Comparison of ENCODE assay signal across 26 cellular contexts in the genomic region with DNA sequence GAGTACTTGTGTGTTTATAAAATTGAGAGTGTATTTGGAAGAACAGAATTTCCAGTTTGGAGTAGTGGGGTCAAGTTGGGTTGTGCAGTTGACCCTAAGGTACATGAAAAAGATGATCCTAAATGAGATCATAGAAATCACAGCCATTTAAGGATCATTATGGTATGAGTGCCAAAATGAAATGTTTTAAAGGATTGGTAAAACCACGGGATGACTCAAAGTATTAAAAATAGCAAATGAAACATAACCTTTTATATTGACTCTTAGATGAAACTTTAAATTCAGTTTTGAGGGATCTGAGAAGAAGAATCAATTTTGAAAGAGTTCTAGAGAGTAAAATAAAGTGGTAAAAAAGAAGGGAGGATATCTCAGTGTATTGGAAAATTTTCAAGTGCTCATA.
"Had no signal": no experiment of that assay in that cellular context is flagged by ENCODE, and none has a peak within 500 bp of the region (broad histone marks: within the 10 kb centered on the region; RNA-seq: fewer than 3 reads in every experiment).

No MANE protein-coding gene starts in this region.

- H3K27me3 Mint-ChIP-seq: memory B cell; stimulated activated naive B cell treated with anti-CD40 and anti-IgM and Interleukin-4, amounts not matched to agents 10 μg/mL and 1 μg/mL and 100 μg/mL, for 72 hours had no signal

- DNase-seq: islet precursor cell; left ventricle myocardium inferior; naive thymus-derived CD8-positive, alpha-beta T cell; nucleus accumbens; pancreas; posterior cingulate gyrus; retina; right cardiac atrium; stimulated activated CD4-positive, alpha-beta T cell treated with anti-CD3 and anti-CD28 coated beads, Interleukin-12 subunit alpha, Interleukin-12 subunit beta, amount 100 ng/mL, for 4 hours; stimulated activated CD4-positive, alpha-beta T cell treated with anti-CD3 and anti-CD28 coated beads, Interleukin-15, amount 100 ng/mL, for 24 hours; stimulated activated CD4-positive, alpha-beta T cell treated with anti-CD3 and anti-CD28 coated beads, Interleukin-2, amount 100 ng/mL, for 24 hours; stimulated activated CD4-positive, alpha-beta T cell treated with anti-CD3 and anti-CD28 coated beads, Interleukin-4, amount 100 ng/mL, for 1 hour; stimulated activated naive B cell treated with anti-CD40 and anti-IgM and Interleukin-4, amounts not matched to agents 10 μg/mL and 1 μg/mL and 100 μg/mL, for 72 hours; stimulated activated naive CD8-positive, alpha-beta T cell treated with anti-CD3 and anti-CD28 coated beads, Interleukin-15, Interleukin-2, amounts not matched to agents 100 U/mL and 50 U/mL, for 24 hours; stomach; tibial artery; trophoblast cell; upper lobe of right lung had no signal

- H3K4me2 ChIP-seq: hepatocyte had no signal

- FAIRE-seq: pancreas, urothelium cell line had no signal

- H3K27ac ChIP-seq: hepatocyte, left ventricle myocardium inferior, pancreas, prostate gland, skin epidermis, stomach, thoracic aorta, tibial artery, upper lobe of right lung had no signal

- H3K36me3 ChIP-seq: left ventricle myocardium inferior, pancreas, prostate gland, stomach, thoracic aorta, tibial artery, upper lobe of right lung had no signal

- H3K27ac Mint-ChIP-seq: memory B cell; naive thymus-derived CD8-positive, alpha-beta T cell; nephron; stimulated activated naive B cell treated with anti-CD40 and anti-IgM and Interleukin-4, amounts not matched to agents 10 μg/mL and 1 μg/mL and 100 μg/mL, for 72 hours had no signal

- H3K4me3 Mint-ChIP-seq: memory B cell; naive thymus-derived CD8-positive, alpha-beta T cell; nephron; neural crest cell; stimulated activated naive B cell treated with anti-CD40 and anti-IgM and Interleukin-4, amounts not matched to agents 10 μg/mL and 1 μg/mL and 100 μg/mL, for 72 hours had no signal

- H3K79me2 ChIP-seq: hepatocyte had no signal

- H3K27me3 ChIP-seq: hepatocyte, pancreas, stomach, tibial artery, upper lobe of right lung had no signal

- H3K4me1 Mint-ChIP-seq: memory B cell; naive thymus-derived CD8-positive, alpha-beta T cell; nephron; neural crest cell; stimulated activated naive B cell treated with anti-CD40 and anti-IgM and Interleukin-4, amounts not matched to agents 10 μg/mL and 1 μg/mL and 100 μg/mL, for 72 hours had no signal

- H3K4me3 ChIP-seq: hepatocyte, left ventricle myocardium inferior, pancreas, prostate gland, skin epidermis, stomach, thoracic aorta, tibial artery, upper lobe of right lung had no signal

- H3K9me3 ChIP-seq: left ventricle myocardium inferior, pancreas, prostate gland, stomach, thoracic aorta, tibial artery, upper lobe of right lung had no signal

- H3K36me3 Mint-ChIP-seq: memory B cell; naive thymus-derived CD8-positive, alpha-beta T cell; stimulated activated naive B cell treated with anti-CD40 and anti-IgM and Interleukin-4, amounts not matched to agents 10 μg/mL and 1 μg/mL and 100 μg/mL, for 72 hours had no signal

- H2AFZ ChIP-seq: hepatocyte had no signal

- H3K9me3 Mint-ChIP-seq: naive thymus-derived CD8-positive, alpha-beta T cell; nephron; neural crest cell; stimulated activated naive B cell treated with anti-CD40 and anti-IgM and Interleukin-4, amounts not matched to agents 10 μg/mL and 1 μg/mL and 100 μg/mL, for 72 hours had no signal

- H3K4me1 ChIP-seq: left ventricle myocardium inferior, pancreas, prostate gland, stomach, tibial artery, upper lobe of right lung had no signal
